ENCODE assay signal across 10 cellular contexts in genomic region chr6:35044771-35045275, GRCh38.
A peak's percentile ranks its signal among the peaks of the same experiment; 100 is the strongest.
DNase-seq lines count a peak whose midpoint lies in the region; ATAC-seq and TF ChIP-seq lines count a peak whose summit lies in the region.
"Had no signal": no experiment of that assay in that cellular context is flagged by ENCODE, and none has a peak within 500 bp of the region (broad histone marks: within the 10 kb centered on the region; RNA-seq: fewer than 3 reads in every experiment).

No MANE protein-coding gene starts in this region.

- peak overlapping the region; percentile 83 for H2AFZ ChIP-seq in mammary epithelial cell (ENCODE audit: low read depth, low read length)

- H3K9me3 ChIP-seq in mammary epithelial cell (replicated peaks; ENCODE audit: insufficient read depth, low read length) (no peaks in the 10 kb centered on the region), lung (ENCODE audit: control insufficient read depth in 2 of 2, insufficient read depth in 1 of 2, low read length in 1 of 2) (no peaks in the 10 kb centered on the region)
- H3K9me3 ChIP-seq: Caco-2 had no signal

- H3K27ac ChIP-seq in 22Rv1 (peak overlapping the region; percentile 25; the same call in 1 of the 2 replicates), mammary epithelial cell (ENCODE audit: insufficient read depth, low read depth, low read length) (peak overlapping the region; percentile 52), lung (ENCODE audit: low read depth in 1 of 2, low read length in 1 of 2) (peak overlapping the region; percentile 70 to 94)

- no peaks in the 10 kb centered on the region for H3K79me2 ChIP-seq in mammary epithelial cell (ENCODE audit: insufficient read depth, low read length)

- H3K4me3 ChIP-seq in LNCaP clone FGC (ENCODE audit: low read depth, low read length): no peak overlapping the region
- no peak overlapping the region for H3K4me3 ChIP-seq in mammary epithelial cell (replicated peaks in 1 of 3; ENCODE audit: insufficient read depth in 1 of 3, low read depth in 2 of 3, low read length in 3 of 3)
- H3K4me3 ChIP-seq in lung: no peak overlapping the region

- H3K4me1 ChIP-seq in mammary epithelial cell (ENCODE audit: insufficient read depth, low read length) (peaks cover 39% of the 10 kb centered on the region), lung (ENCODE audit: control insufficient read depth in 2 of 2, insufficient read depth in 2 of 2, low read length in 2 of 2) (peaks cover 41 to 43% of the 10 kb centered on the region in 2 donors)

- no peaks in the 10 kb centered on the region for H4K20me1 ChIP-seq in mammary epithelial cell (ENCODE audit: insufficient read depth, low read length)

- peak overlapping the region; percentile 46 for H3K4me2 ChIP-seq in mammary epithelial cell (ENCODE audit: insufficient read depth, low read depth, low read length)

- peak; percentile 81 for DNase-seq in LNCaP clone FGC (ENCODE audit: low read depth)
- peak; percentile 56 for DNase-seq in mammary epithelial cell
- DNase-seq in lung (ENCODE audit: low spot score): no peak
- DNase-seq in activated CD4-positive, CD25-positive, alpha-beta regulatory T cell treated with anti-CD3 and anti-CD28 coated beads, Interleukin-2, amount 50 U/mL, for 72 hours: no peak
- DNase-seq in stimulated activated naive CD4-positive, alpha-beta T cell (lab: John Stamatoyannopoulos, UW): no peak
- no peak for DNase-seq in NCI-H226
- no peak for DNase-seq in effector CD8-positive, alpha-beta T cell (lab: John Stamatoyannopoulos, UW)
- DNase-seq: Caco-2, NCI-H446 treated with DMSO at 0.1 percent for 48 hours had no signal

- no TSS peak for BruUV-seq in mammary epithelial cell (replicated peaks; lab: Mats Ljungman, UMichigan)

- TF ChIP-seq CTCF in 22Rv1 (IDR thresholded peaks at IDR 0.05): no peak
- TF ChIP-seq CTCF in LNCaP clone FGC (IDR thresholded peaks at IDR 0.05; ENCODE audit: control insufficient read depth, extremely low read depth, insufficient read depth): no peak
- TF ChIP-seq CTCF in mammary epithelial cell (conservative IDR thresholded peaks at IDR 0.05 in 1 of 2, IDR thresholded peaks at IDR 0.05 in 1 of 2; ENCODE audit: extremely low read depth in 1 of 2, insufficient read depth in 1 of 2, low read depth in 1 of 2, low read length in 2 of 2): no peak
- TF ChIP-seq CTCF in lung (IDR thresholded peaks at IDR 0.05; ENCODE audit: control extremely low read depth, extremely low read depth): no peak

- H3K9ac ChIP-seq in mammary epithelial cell (ENCODE audit: insufficient read depth, low read length): peak overlapping the region; percentile 29

- H3K36me3 ChIP-seq in mammary epithelial cell (ENCODE audit: insufficient read depth, low read length): no peaks in the 10 kb centered on the region
- H3K36me3 ChIP-seq in lung (ENCODE audit: control insufficient read depth in 2 of 2, insufficient read depth in 2 of 2, low read length in 2 of 2): peaks cover 0 to 9% of the 10 kb centered on the region in 2 donors

- CTCF ChIA-PET in mammary epithelial cell (lab: Charles Lee; ENCODE audit: low non-redundant PET): no interaction called here

- 91% methylated on average over 1 of the region's 2 CpGs for WGBS in mammary epithelial cell (ENCODE audit: low coverage, missing lambda C conversion rate)
- WGBS in lung, 2 donors: 0 to 13% methylated on average over 2 of the region's 2 CpGs

- H3K27me3 ChIP-seq in mammary epithelial cell (ENCODE audit: insufficient read depth, low read length): no peaks in the 10 kb centered on the region
- H3K27me3 ChIP-seq in lung (ENCODE audit: control insufficient read depth, insufficient read depth): no peaks in the 10 kb centered on the region

- dilution Hi-C loops in mammary epithelial cell (cut with HindIII; ENCODE audit: low sequenced_read_pairs): no loop called here

- intact Hi-C loops in mammary epithelial cell (cut with micrococcal nuclease): no loop called here

- ATAC-seq in lung (ENCODE audit: insufficient read depth, low FRiP score): no peak

- in situ Hi-C loops in mammary epithelial cell (cut with MboI; ENCODE audit: low sequenced_read_pairs in 2 of 2): loop anchor here in 1 of 2 donors (5.0 kb wide), 1 partner anchor 53 kb away; no protein-coding TSS in a partner anchor

Comparison
In these comparisons a context has a peak if more than half of its experiments do, and no peak if none do; other contexts are left out.
1. H3K27ac ChIP-seq: peak in every context shown above with its lines; median percentile 82 in lung; 52 in mammary epithelial cell; 25 in 22Rv1.
2. DNase-seq: peak in LNCaP clone FGC (single experiment) and mammary epithelial cell (single experiment); none in lung (single experiment), activated CD4-positive, CD25-positive, alpha-beta regulatory T cell treated with anti-CD3 and anti-CD28 coated beads, Interleukin-2, amount 50 U/mL, for 72 hours (single experiment), stimulated activated naive CD4-positive, alpha-beta T cell (0 of 6), NCI-H226 (single experiment) and effector CD8-positive, alpha-beta T cell (single experiment).